Comparison of ENCODE assay signal across 19 cellular contexts in the genomic region with DNA sequence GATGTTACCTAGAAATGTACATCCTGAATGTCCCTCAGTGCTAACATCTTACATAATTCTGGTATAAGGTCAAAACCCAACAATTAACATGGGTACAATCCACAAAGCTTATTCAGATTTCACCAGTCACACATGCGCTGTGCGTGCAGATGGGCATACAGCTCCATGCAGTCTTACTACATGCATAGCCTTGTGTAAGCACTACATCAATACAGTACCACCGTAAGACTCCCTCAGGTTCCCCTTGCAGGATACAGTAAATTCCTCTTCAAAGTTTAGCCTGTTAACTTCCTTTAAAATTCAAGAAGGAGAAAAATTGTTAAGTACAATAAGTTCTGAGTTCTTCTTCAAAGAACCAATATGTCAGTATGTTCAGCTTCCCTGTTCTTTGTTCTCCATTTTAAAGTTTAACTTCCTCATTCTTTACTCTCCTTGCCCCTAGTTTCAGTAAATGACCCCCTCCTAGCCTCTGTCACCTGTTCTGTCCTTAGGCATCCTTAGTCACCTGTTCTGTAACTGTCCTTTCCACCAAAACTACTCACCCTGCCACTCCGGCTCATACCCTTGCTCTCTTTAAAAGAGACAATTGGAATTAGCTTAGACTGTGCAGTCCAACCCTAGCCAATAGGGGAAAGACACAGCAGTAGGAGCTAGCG.
DNase-seq lines count a peak whose midpoint lies in the region; ATAC-seq and TF ChIP-seq lines count a peak whose summit lies in the region.
"Had no signal": no experiment of that assay in that cellular context is flagged by ENCODE, and none has a peak within 500 bp of the region (broad histone marks: within the 10 kb centered on the region; RNA-seq: fewer than 3 reads in every experiment).

No MANE protein-coding gene starts in this region.

- H3K36me3 Mint-ChIP-seq in naive B cell (peaks cover 7 to 13% of the 10 kb centered on the region in 2 donors), type B pancreatic cell (peaks cover 8% of the 10 kb centered on the region)

- intact Hi-C loops in left cardiac atrium (cut with DNase I), result no loop called here
- intact Hi-C loops in testis (cut with DNase I; ENCODE audit: low total_unique reads), result no loop called here

- H3K36me3 ChIP-seq in testis (ENCODE audit: low read depth, missing control alignments), result no peaks in the 10 kb centered on the region
- H3K36me3 ChIP-seq: Peyer's patch had no signal

- H3K4me3 Mint-ChIP-seq in naive B cell, result peak overlapping the region in 2 of 8 donors; percentile 47 to 51
- H3K4me3 Mint-ChIP-seq in type B pancreatic cell, result no peak overlapping the region

- no peak for TF ChIP-seq POLR2A in testis (IDR thresholded peaks at IDR 0.05)

- H3K27ac Mint-ChIP-seq in naive B cell (peak overlapping the region in 5 of 6 donors; percentile 5 to 96 (median 64)), type B pancreatic cell (no peak overlapping the region)

- no peaks in the 10 kb centered on the region for H3K27me3 ChIP-seq in testis
- H3K27me3 ChIP-seq: Peyer's patch had no signal

- H3K4me1 ChIP-seq in testis, result peaks cover 11% of the 10 kb centered on the region
- H3K4me1 ChIP-seq: Caco-2, Peyer's patch had no signal

- H3K27ac ChIP-seq in testis, result no peak overlapping the region
- H3K27ac ChIP-seq: C4-2B, Peyer's patch had no signal

- H3K4me1 Mint-ChIP-seq in naive B cell (peaks cover 31 to 43% (median 42%) of the 10 kb centered on the region in 3 donors), type B pancreatic cell (ENCODE audit: unreplicated experiment) (peaks cover 18% of the 10 kb centered on the region)

- TF ChIP-seq CTCF in type B pancreatic cell (conservative IDR thresholded peaks at IDR 0.05) (no peak), testis (IDR thresholded peaks at IDR 0.05) (no peak)

- DNase-seq in AML-193 (lab: John Stamatoyannopoulos, UW), result peak; percentile 27 to 34
- DNase-seq in Kasumi-1 (lab: John Stamatoyannopoulos, UW), result peak; percentile 25 to 45
- DNase-seq in OCI-M1 (lab: John Stamatoyannopoulos, UW), result peak; percentile 51
- DNase-seq in naive B cell, result peak; percentile 13
- DNase-seq in left cardiac atrium, result no peak
- no peak for DNase-seq in type B pancreatic cell (ENCODE audit: extremely low spot score, unreplicated experiment)
- no peak for DNase-seq in testis
- DNase-seq: Caco-2, DMS153, IMR-90, NCI-H1436 treated with DMSO at 0.1 percent for 48 hours, NCI-H2029 treated with DMSO at 0.1 percent for 48 hours, NCI-H2171 treated with DMSO at 0.1 percent for 48 hours, NCI-H446 treated with DMSO at 0.1 percent for 48 hours, Peyer's patch, SK-N-SH had no signal

- no peak overlapping the region for H3K4me3 ChIP-seq in testis
- H3K4me3 ChIP-seq: Peyer's patch had no signal

- no peaks in the 10 kb centered on the region for H3K9me3 ChIP-seq in testis
- H3K9me3 ChIP-seq: Peyer's patch, SK-N-SH had no signal

- ATAC-seq in naive B cell (ENCODE audit: low read depth in 2 of 2) (peak in 1 of 2 donors; percentile 32), left cardiac atrium (no peak), HG03342 (IDR thresholded peaks at IDR 0.05; ENCODE audit: unreplicated experiment) (no peak)
- ATAC-seq: Right ventricle myocardium inferior had no signal

- H3K27me3 Mint-ChIP-seq in naive B cell (no peaks in the 10 kb centered on the region), type B pancreatic cell (no peaks in the 10 kb centered on the region)

- H3K9me3 Mint-ChIP-seq in naive B cell (peaks cover 0 to 22% (median 16%) of the 10 kb centered on the region in 7 donors), type B pancreatic cell (peaks cover 9% of the 10 kb centered on the region)

- 94 to 100% methylated on average over 5 of the region's 5 CpGs for WGBS in testis, 2 donors

Comparison
In these comparisons a context has a peak if more than half of its experiments do, and no peak if none do; other contexts are left out.
1. DNase-seq: peak in AML-193 (2 of 2), Kasumi-1 (2 of 2), OCI-M1 (single experiment) and naive B cell (single experiment); none in left cardiac atrium (single experiment), type B pancreatic cell (single experiment) and testis (single experiment).